ENCODE assay signal across 16 cellular contexts in genomic region chr10:55183993-55184392, GRCh38.
A peak's percentile ranks its signal among the peaks of the same experiment; 100 is the strongest.
DNase-seq lines count a peak whose midpoint lies in the region; ATAC-seq, FAIRE-seq and TF ChIP-seq lines count a peak whose summit lies in the region.
"Had no signal": no experiment of that assay in that cellular context is flagged by ENCODE, and none has a peak within 500 bp of the region (broad histone marks: within the 10 kb centered on the region; RNA-seq: fewer than 3 reads in every experiment).

No MANE protein-coding gene starts in this region.

- FAIRE-seq in GM12878 (lab: Jason Lieb, UNC), result no peak
- FAIRE-seq: A204.1, endometrium, GM18507 had no signal

- RAD21 ChIA-PET in GM12878 (lab: Charles Lee; ENCODE audit: unreplicated experiment), result no interaction called here

- WGBS in GM12878 (ENCODE audit: insufficient coverage, insufficient replicate concordance, low lambda C conversion rate, missing lambda C conversion rate), result 0% methylated on average over 2 of the region's 2 CpGs

- TF ChIP-seq POLR2A in GM12878 (IDR thresholded peaks at IDR 0.05; ENCODE audit: low read depth, low read length) (no peak), GM18505 (IDR thresholded peaks at IDR 0.05; ENCODE audit: borderline replicate concordance, extremely low read depth, insufficient read depth, insufficient read length) (no peak)

- TF ChIP-seq EP300 in GM12878 (IDR thresholded peaks at IDR 0.05; ENCODE audit: borderline replicate concordance in 1 of 2, control insufficient read depth in 1 of 2, low read depth in 2 of 2, low read length in 2 of 2), result no peak

- no peak overlapping the region for H3K9ac ChIP-seq in GM12878 (ENCODE audit: control insufficient read depth, insufficient read depth, low read length)

- no peak overlapping the region for H2AFZ ChIP-seq in GM12878 (ENCODE audit: control insufficient read depth, low read depth, low read length)
- H2AFZ ChIP-seq: PC-9 had no signal

- BruUV-seq in GM12878 (replicated peaks; lab: Mats Ljungman, UMichigan), result no TSS peak

- H3K9me3 ChIP-seq in GM12878 (replicated peaks; ENCODE audit: control insufficient read depth, insufficient read depth, low read length) (no peaks in the 10 kb centered on the region), mucosa of descending colon (no peaks in the 10 kb centered on the region)
- H3K9me3 ChIP-seq: gastroesophageal sphincter had no signal

- SMC1A ChIA-PET in GM12878 (lab: Charles Lee; ENCODE audit: uncharacterized antibody, unreplicated experiment), result interaction anchor here (0.6 kb wide), 1 partner anchor 65 kb away, joined by 3 read pairs; no protein-coding TSS in a partner anchor

- H3K4me1 ChIP-seq in GM12878 (ENCODE audit: control insufficient read depth, insufficient read depth, low read length), result no peaks in the 10 kb centered on the region
- no peaks in the 10 kb centered on the region for H3K4me1 ChIP-seq in mucosa of descending colon (ENCODE audit: low read depth)
- H3K4me1 ChIP-seq: gastroesophageal sphincter had no signal

- H3K36me3 ChIP-seq in GM12878 (ENCODE audit: control insufficient read depth in 2 of 2, insufficient read depth in 2 of 2, low read length in 1 of 2) (no peaks in the 10 kb centered on the region), mucosa of descending colon (ENCODE audit: low read depth) (no peaks in the 10 kb centered on the region)
- H3K36me3 ChIP-seq: gastroesophageal sphincter had no signal

- ATAC-seq in HG03342 (IDR thresholded peaks at IDR 0.05; ENCODE audit: unreplicated experiment) (peak; percentile 64), GM12878 (peak; percentile 23; the same call in 2 of the 3 replicates), HG02852 (IDR thresholded peaks at IDR 0.05; ENCODE audit: unreplicated experiment) (no peak), mucosa of descending colon (no peak), GM18505 (IDR thresholded peaks at IDR 0.05; ENCODE audit: unreplicated experiment) (no peak)
- ATAC-seq: gastroesophageal sphincter had no signal

- H3K4me3 ChIP-seq in GM12878 (no peak overlapping the region), mucosa of descending colon (no peak overlapping the region)
- H3K4me3 ChIP-seq: gastroesophageal sphincter, PC-9 had no signal

- intact Hi-C loops in GM12878 (cut with micrococcal nuclease; ENCODE audit: unreplicated experiment) (no loop called here), mucosa of descending colon (cut with DNase I, micrococcal nuclease) (no loop called here)

- H3K27ac ChIP-seq in GM12878 (ENCODE audit: control insufficient read depth, insufficient read depth), result no peak overlapping the region
- H3K27ac ChIP-seq: gastroesophageal sphincter, PC-9 had no signal

- POLR2A ChIA-PET in GM12878 (lab: Charles Lee), result no interaction called here

- no peak for TF ChIP-seq RAD21 in GM12878 (IDR thresholded peaks at IDR 0.05; ENCODE audit: insufficient read depth, low read depth, low read length)

- DNase-seq in A172 (ENCODE audit: low spot score), result peak; percentile 40
- DNase-seq in NOMO-1 treated with dmso at 0.1 percent for 144 hours (lab: John Stamatoyannopoulos, UW; ENCODE audit: unreplicated experiment), result peak; percentile 44
- no peak for DNase-seq in GM12878 (ENCODE audit: low read depth, low spot score)
- no peak for DNase-seq in CD1c-positive myeloid dendritic cell (ENCODE audit: extremely low spot score)
- no peak for DNase-seq in mucosa of descending colon
- DNase-seq: H7; NCI-H1048; PC-9; stimulated activated naive CD4-positive, alpha-beta T cell treated with Interleukin-2 at 50 U/mL for 16 hours had no signal

- H3K27me3 ChIP-seq in GM12878 (replicated peaks in 1 of 2; ENCODE audit: control insufficient read depth in 2 of 2, insufficient read depth in 2 of 2, low read length in 1 of 2), result no peaks in the 10 kb centered on the region; a peak in 1 of 4 replicates
- H3K27me3 ChIP-seq: gastroesophageal sphincter had no signal

- CTCF ChIA-PET in GM12878 (lab: Yijun Ruan, JAX), result no interaction called here

- TF ChIP-seq CTCF in GM12878 (IDR thresholded peaks at IDR 0.05 in 2 of 3, conservative IDR thresholded peaks at IDR 0.05 in 1 of 3; ENCODE audit: control insufficient read depth in 2 of 3, extremely low read depth in 1 of 3, insufficient read depth in 1 of 3, low read depth in 3 of 3, low read length in 3 of 3) (no peak), mucosa of descending colon (IDR thresholded peaks at IDR 0.05) (no peak)

- no peak overlapping the region for H3K4me2 ChIP-seq in GM12878 (ENCODE audit: control insufficient read depth, insufficient read depth)
- H3K4me2 ChIP-seq: PC-9 had no signal

- H4K20me1 ChIP-seq in GM12878 (ENCODE audit: control insufficient read depth, insufficient read depth), result no peaks in the 10 kb centered on the region

- no peaks in the 10 kb centered on the region for H3K79me2 ChIP-seq in GM12878 (ENCODE audit: control insufficient read depth, insufficient read depth, low read length)

- in situ Hi-C loops in GM12878 (cut with MboI), result no loop called here

TF ChIP-seq in GM12878, 131 proteins besides CTCF, POLR2A, EP300 and RAD21:
- TF ChIP-seq, protein P1, sequence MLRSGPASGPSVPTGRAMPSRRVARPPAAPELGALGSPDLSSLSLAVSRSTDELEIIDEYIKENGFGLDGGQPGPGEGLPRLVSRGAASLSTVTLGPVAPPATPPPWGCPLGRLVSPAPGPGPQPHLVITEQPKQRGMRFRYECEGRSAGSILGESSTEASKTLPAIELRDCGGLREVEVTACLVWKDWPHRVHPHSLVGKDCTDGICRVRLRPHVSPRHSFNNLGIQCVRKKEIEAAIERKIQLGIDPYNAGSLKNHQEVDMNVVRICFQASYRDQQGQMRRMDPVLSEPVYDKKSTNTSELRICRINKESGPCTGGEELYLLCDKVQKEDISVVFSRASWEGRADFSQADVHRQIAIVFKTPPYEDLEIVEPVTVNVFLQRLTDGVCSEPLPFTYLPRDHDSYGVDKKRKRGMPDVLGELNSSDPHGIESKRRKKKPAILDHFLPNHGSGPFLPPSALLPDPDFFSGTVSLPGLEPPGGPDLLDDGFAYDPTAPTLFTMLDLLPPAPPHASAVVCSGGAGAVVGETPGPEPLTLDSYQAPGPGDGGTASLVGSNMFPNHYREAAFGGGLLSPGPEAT (IDR thresholded peaks at IDR 0.05; ENCODE audit: low read depth), result no peak
- TF ChIP-seq, protein P2, sequence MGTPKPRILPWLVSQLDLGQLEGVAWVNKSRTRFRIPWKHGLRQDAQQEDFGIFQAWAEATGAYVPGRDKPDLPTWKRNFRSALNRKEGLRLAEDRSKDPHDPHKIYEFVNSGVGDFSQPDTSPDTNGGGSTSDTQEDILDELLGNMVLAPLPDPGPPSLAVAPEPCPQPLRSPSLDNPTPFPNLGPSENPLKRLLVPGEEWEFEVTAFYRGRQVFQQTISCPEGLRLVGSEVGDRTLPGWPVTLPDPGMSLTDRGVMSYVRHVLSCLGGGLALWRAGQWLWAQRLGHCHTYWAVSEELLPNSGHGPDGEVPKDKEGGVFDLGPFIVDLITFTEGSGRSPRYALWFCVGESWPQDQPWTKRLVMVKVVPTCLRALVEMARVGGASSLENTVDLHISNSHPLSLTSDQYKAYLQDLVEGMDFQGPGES (IDR thresholded peaks at IDR 0.05), result no peak
- TF ChIP-seq KAT2A (conservative IDR thresholded peaks at IDR 0.05; ENCODE audit: control insufficient read depth, low read depth, low read length) (no peak), CEBPB (IDR thresholded peaks at IDR 0.05; ENCODE audit: borderline replicate concordance in 1 of 2, low read depth in 2 of 2, low read length in 2 of 2) (no peak), TCF3 (IDR thresholded peaks at IDR 0.05; ENCODE audit: borderline replicate concordance, insufficient read depth, low read depth, low read length) (no peak)
- TF ChIP-seq, protein P3, sequence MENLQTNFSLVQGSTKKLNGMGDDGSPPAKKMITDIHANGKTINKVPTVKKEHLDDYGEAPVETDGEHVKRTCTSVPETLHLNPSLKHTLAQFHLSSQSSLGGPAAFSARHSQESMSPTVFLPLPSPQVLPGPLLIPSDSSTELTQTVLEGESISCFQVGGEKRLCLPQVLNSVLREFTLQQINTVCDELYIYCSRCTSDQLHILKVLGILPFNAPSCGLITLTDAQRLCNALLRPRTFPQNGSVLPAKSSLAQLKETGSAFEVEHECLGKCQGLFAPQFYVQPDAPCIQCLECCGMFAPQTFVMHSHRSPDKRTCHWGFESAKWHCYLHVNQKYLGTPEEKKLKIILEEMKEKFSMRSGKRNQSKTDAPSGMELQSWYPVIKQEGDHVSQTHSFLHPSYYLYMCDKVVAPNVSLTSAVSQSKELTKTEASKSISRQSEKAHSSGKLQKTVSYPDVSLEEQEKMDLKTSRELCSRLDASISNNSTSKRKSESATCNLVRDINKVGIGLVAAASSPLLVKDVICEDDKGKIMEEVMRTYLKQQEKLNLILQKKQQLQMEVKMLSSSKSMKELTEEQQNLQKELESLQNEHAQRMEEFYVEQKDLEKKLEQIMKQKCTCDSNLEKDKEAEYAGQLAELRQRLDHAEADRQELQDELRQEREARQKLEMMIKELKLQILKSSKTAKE (IDR thresholded peaks at IDR 0.05; ENCODE audit: low read depth, poor library complexity, severe bottlenecking), result no peak

Comparison
In these comparisons a context has a peak if more than half of its experiments do, and no peak if none do; other contexts are left out.
1. DNase-seq: peak in A172 (single experiment) and NOMO-1 treated with dmso at 0.1 percent for 144 hours (single experiment); none in GM12878 (single experiment), CD1c-positive myeloid dendritic cell (single experiment) and mucosa of descending colon (0 of 3).
2. ATAC-seq: peak in HG03342 (single experiment) and GM12878 (single experiment); none in HG02852 (single experiment), mucosa of descending colon (single experiment) and GM18505 (single experiment).